ENCODE assay signal across 21 cellular contexts in the genomic region with DNA sequence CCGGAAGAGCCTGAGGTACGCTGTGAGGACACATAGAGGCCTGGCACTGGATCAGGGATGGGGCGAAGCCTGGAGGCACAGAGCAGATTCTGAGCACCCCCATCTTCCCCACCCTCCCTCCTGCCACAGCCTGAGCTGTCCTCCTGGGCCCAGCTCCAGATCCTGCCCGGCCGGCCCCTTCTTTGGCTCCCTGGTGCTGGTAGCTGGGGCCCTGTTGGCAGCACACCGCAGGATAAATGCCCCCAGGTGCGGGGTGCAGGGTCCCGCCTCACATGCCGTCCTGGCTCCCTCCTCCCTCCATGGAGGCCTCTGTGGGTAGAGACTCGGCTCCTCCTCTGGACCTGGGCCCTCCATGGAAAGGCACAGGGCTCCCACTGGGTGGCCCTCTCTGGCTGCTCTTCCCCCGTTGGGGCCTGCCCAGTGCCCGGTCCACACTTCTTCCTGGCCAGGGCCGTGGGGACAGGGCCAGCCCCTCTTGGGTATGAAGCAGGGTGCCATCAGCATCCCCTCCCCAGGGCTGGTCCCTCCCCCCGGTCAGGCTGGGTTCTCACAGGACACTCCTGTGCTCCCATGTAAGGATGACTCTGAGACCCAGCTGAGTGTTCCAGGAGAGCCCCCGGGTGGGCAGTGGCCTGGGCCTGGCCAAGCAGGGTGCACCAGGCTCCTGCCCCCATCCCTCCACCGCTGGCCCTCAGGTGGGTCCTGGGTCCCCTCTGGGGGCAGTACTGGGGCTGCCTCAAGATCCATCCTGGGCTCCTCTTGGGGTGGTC. TPM values are rescaled to one million over a fixed set of nuclear protein-coding genes. Genes with fewer than 3 reads are reported as not detected.
DNase-seq lines count a peak whose midpoint lies in the region; ATAC-seq and TF ChIP-seq lines count a peak whose summit lies in the region.
"Had no signal": no experiment of that assay in that cellular context is flagged by ENCODE, and none has a peak within 500 bp of the region (broad histone marks: within the 10 kb centered on the region; RNA-seq: fewer than 3 reads in every experiment).

No MANE protein-coding gene starts in this region.

- peaks cover 12% of the 10 kb centered on the region for H3K4me1 ChIP-seq in MM.1S (ENCODE audit: low read length)
- H3K4me1 ChIP-seq: Caco-2 had no signal

- H3K4me2 ChIP-seq in MM.1S (ENCODE audit: low read depth, low read length), result no peak overlapping the region
- H3K4me2 ChIP-seq: smooth muscle cell had no signal

- intact Hi-C loops in natural killer cell (cut with micrococcal nuclease), result no loop called here

- no peak overlapping the region for H2AFZ ChIP-seq in MM.1S (ENCODE audit: low read length)

- H4K20me1 ChIP-seq in MM.1S (ENCODE audit: insufficient read depth, low read length), result no peaks in the 10 kb centered on the region

- no peak for TF ChIP-seq CTCF in natural killer cell (IDR thresholded peaks at IDR 0.05)
- no peak for TF ChIP-seq CTCF in neural crest cell (conservative IDR thresholded peaks at IDR 0.05)
- no peak for TF ChIP-seq CTCF in MM.1S (IDR thresholded peaks at IDR 0.05; ENCODE audit: low read length)

- H3K36me3 Mint-ChIP-seq in natural killer cell treated with Interleukin-12 subunit alpha and Interleukin-12 subunit beta and Interleukin-15 and Interleukin-18, amount 100 ng/mL, for 72 hours, result no peaks in the 10 kb centered on the region
- H3K36me3 Mint-ChIP-seq in natural killer cell (no peaks in the 10 kb centered on the region), neural crest cell (ENCODE audit: low read depth) (no peaks in the 10 kb centered on the region)

- no peak overlapping the region for H3K27ac Mint-ChIP-seq in natural killer cell treated with Interleukin-12 subunit alpha and Interleukin-12 subunit beta and Interleukin-15 and Interleukin-18, amount 100 ng/mL, for 72 hours
- no peak overlapping the region for H3K27ac Mint-ChIP-seq in natural killer cell
- peak overlapping the region; percentile 75 for H3K27ac Mint-ChIP-seq in neural crest cell (ENCODE audit: unreplicated experiment)
- H3K27ac Mint-ChIP-seq: activated CD4-positive, alpha-beta memory T cell treated with anti-CD3 and anti-CD28 coated beads, Interleukin-2, amount 10 ng/mL, durations not matched to agents 7 days and 5 days; H9; T-helper 1 cell treated with Interleukin-12 subunit alpha and Interleukin-12 subunit beta and Interleukin-4 antibody, amounts not matched to agents 30 μg/mL and 1 μg/mL, for 36 hours had no signal

- no peaks in the 10 kb centered on the region for H3K27me3 ChIP-seq in MM.1S (replicated peaks; ENCODE audit: insufficient read depth, low read length)
- H3K27me3 ChIP-seq: ovary had no signal

- no peak overlapping the region for H3K4me3 Mint-ChIP-seq in natural killer cell treated with Interleukin-12 subunit alpha and Interleukin-12 subunit beta and Interleukin-15 and Interleukin-18, amount 100 ng/mL, for 72 hours
- H3K4me3 Mint-ChIP-seq in natural killer cell (no peak overlapping the region), neural crest cell (peak overlapping the region; percentile 65)
- H3K4me3 Mint-ChIP-seq: activated CD4-positive, alpha-beta memory T cell treated with anti-CD3 and anti-CD28 coated beads, Interleukin-2, amount 10 ng/mL, durations not matched to agents 7 days and 5 days; H9; T-helper 1 cell treated with Interleukin-12 subunit alpha and Interleukin-12 subunit beta and Interleukin-4 antibody, amounts not matched to agents 30 μg/mL and 1 μg/mL, for 36 hours had no signal

- H3K9me3 ChIP-seq in MM.1S (replicated peaks; ENCODE audit: insufficient read depth, low read length), result no peaks in the 10 kb centered on the region
- H3K9me3 ChIP-seq: Caco-2, ovary, thoracic aorta had no signal

- H3K9ac ChIP-seq in MM.1S (ENCODE audit: low read length), result no peak overlapping the region

- no peaks in the 10 kb centered on the region for H3F3A ChIP-seq in MM.1S (ENCODE audit: insufficient read depth, low read length)

- no peak overlapping the region for H3K27ac ChIP-seq in MM.1S (ENCODE audit: low read length)
- H3K27ac ChIP-seq: ovary, thoracic aorta, WERI-Rb-1 had no signal

- no peak for DNase-seq in natural killer cell treated with Interleukin-12 subunit alpha and Interleukin-12 subunit beta and Interleukin-15 and Interleukin-18, amount 100 ng/mL, for 72 hours (ENCODE audit: low spot score)
- DNase-seq in natural killer cell (no peak), ecto neural progenitor cell (ENCODE audit: low spot score) (peak; percentile 47), neural crest cell (ENCODE audit: low read depth, low spot score) (no peak), ureter (ENCODE audit: low spot score) (peak; percentile 41), MM.1S (no peak), AG08395 (ENCODE audit: low spot score) (no peak), GM19238 (ENCODE audit: insufficient read length, low spot score) (no peak)
- DNase-seq: activated CD4-positive, alpha-beta memory T cell treated with anti-CD3 and anti-CD28 coated beads, Interleukin-2, amount 10 ng/mL, durations not matched to agents 7 days and 5 days; AML-193; Caco-2; kidney glomerular epithelial cell; NCI-H2029; SHP77 treated with DMSO at 0.1 percent for 48 hours; stimulated activated CD8-positive, alpha-beta memory T cell treated with anti-CD3 and anti-CD28 coated beads, Interleukin-4, amount 100 ng/mL, for 48 hours; WERI-Rb-1 had no signal

- no peaks in the 10 kb centered on the region for H3K9me2 ChIP-seq in MM.1S (replicated peaks; ENCODE audit: insufficient read depth, low read length)

- no peaks in the 10 kb centered on the region for H3K36me3 ChIP-seq in MM.1S (replicated peaks; ENCODE audit: insufficient read depth, low read length)
- H3K36me3 ChIP-seq: ovary, thoracic aorta, WERI-Rb-1 had no signal

- H3K4me3 ChIP-seq in MM.1S (ENCODE audit: low read length), result no peak overlapping the region
- H3K4me3 ChIP-seq: ovary, smooth muscle cell, thoracic aorta had no signal

- H3K27me3 Mint-ChIP-seq in natural killer cell treated with Interleukin-12 subunit alpha and Interleukin-12 subunit beta and Interleukin-15 and Interleukin-18, amount 100 ng/mL, for 72 hours, result peaks cover 0 to 4% of the 10 kb centered on the region in 2 donors
- H3K27me3 Mint-ChIP-seq in natural killer cell (ENCODE audit: low read depth in 2 of 2), result no peaks in the 10 kb centered on the region
- no peaks in the 10 kb centered on the region for H3K27me3 Mint-ChIP-seq in neural crest cell (ENCODE audit: low read depth)

- H3K4me1 Mint-ChIP-seq in natural killer cell treated with Interleukin-12 subunit alpha and Interleukin-12 subunit beta and Interleukin-15 and Interleukin-18, amount 100 ng/mL, for 72 hours (ENCODE audit: low read depth in 2 of 2), result no peaks in the 10 kb centered on the region
- H3K4me1 Mint-ChIP-seq in natural killer cell, result no peaks in the 10 kb centered on the region
- H3K4me1 Mint-ChIP-seq in neural crest cell, result peaks cover 18% of the 10 kb centered on the region

- no peaks in the 10 kb centered on the region for H3K79me2 ChIP-seq in MM.1S (ENCODE audit: low read length)

- no peaks in the 10 kb centered on the region for H3K9me3 Mint-ChIP-seq in natural killer cell treated with Interleukin-12 subunit alpha and Interleukin-12 subunit beta and Interleukin-15 and Interleukin-18, amount 100 ng/mL, for 72 hours
- no peaks in the 10 kb centered on the region for H3K9me3 Mint-ChIP-seq in natural killer cell
- no peaks in the 10 kb centered on the region for H3K9me3 Mint-ChIP-seq in neural crest cell
- H3K9me3 Mint-ChIP-seq: activated CD4-positive, alpha-beta memory T cell treated with anti-CD3 and anti-CD28 coated beads, Interleukin-2, amount 10 ng/mL, durations not matched to agents 7 days and 5 days; H9 had no signal

- peak; percentile 8 to 37 for ATAC-seq in natural killer cell treated with Interleukin-12 subunit alpha and Interleukin-12 subunit beta and Interleukin-15 and Interleukin-18, amount 100 ng/mL, for 72 hours
- ATAC-seq in natural killer cell, result no peak

RNA-seq across cellular contexts. Expression of a gene that starts 1.1 kb away (rescaled TPM):
- total RNA-seq in natural killer cell treated with Interleukin-12 subunit alpha and Interleukin-12 subunit beta and Interleukin-15 and Interleukin-18, amount 100 ng/mL, for 72 hours, result 10 to 100 TPM in 1 of 2 donors, 1 to 10 TPM in 1; 6.4 to 12.3 TPM
- total RNA-seq in natural killer cell, result 10 to 100 TPM in 2 of 3 donors, 1 to 10 TPM in 1; 9.6 to 30.0 (median 14.3) TPM
- 40.1 and 46.5 TPM in 2 replicates for total RNA-seq in neural crest cell
- total RNA-seq in ureter, result 42.2 TPM

RNA-seq across cellular contexts. Expression of a gene that starts 41.2 kb away (rescaled TPM):
- total RNA-seq in natural killer cell treated with Interleukin-12 subunit alpha and Interleukin-12 subunit beta and Interleukin-15 and Interleukin-18, amount 100 ng/mL, for 72 hours, result 1 to 10 TPM; 6.8 to 7.9 TPM
- total RNA-seq in natural killer cell (10 to 100 TPM; 13.3 to 14.1 (median 13.8) TPM), neural crest cell (8.3 and 10.4 TPM in 2 replicates), ureter (11.5 TPM)

RNA-seq across cellular contexts. Expression of a gene that starts 57.0 kb away (rescaled TPM):
- 1 to 10 TPM; 2.1 to 2.2 TPM for total RNA-seq in natural killer cell treated with Interleukin-12 subunit alpha and Interleukin-12 subunit beta and Interleukin-15 and Interleukin-18, amount 100 ng/mL, for 72 hours
- 1 to 10 TPM; 1.0 to 2.2 (median 1.7) TPM for total RNA-seq in natural killer cell
- total RNA-seq in neural crest cell, result 0.65 and 0.68 TPM in 2 replicates
- total RNA-seq in ureter, result 3.9 TPM
- total RNA-seq: smooth muscle cell had no signal

Comparison
In these comparisons a context has a peak if more than half of its experiments do, and no peak if none do; other contexts are left out.
1. ATAC-seq: peak in natural killer cell treated with Interleukin-12 subunit alpha and Interleukin-12 subunit beta and Interleukin-15 and Interleukin-18, amount 100 ng/mL, for 72 hours (2 of 2); none in natural killer cell (0 of 3).
2. DNase-seq: peak in ecto neural progenitor cell (single experiment) and ureter (single experiment); none in natural killer cell treated with Interleukin-12 subunit alpha and Interleukin-12 subunit beta and Interleukin-15 and Interleukin-18, amount 100 ng/mL, for 72 hours (single experiment), natural killer cell (single experiment), neural crest cell (single experiment), MM.1S (single experiment), AG08395 (single experiment) and GM19238 (single experiment).